ENCODE assay signal across 8 cellular contexts in the genomic region with DNA sequence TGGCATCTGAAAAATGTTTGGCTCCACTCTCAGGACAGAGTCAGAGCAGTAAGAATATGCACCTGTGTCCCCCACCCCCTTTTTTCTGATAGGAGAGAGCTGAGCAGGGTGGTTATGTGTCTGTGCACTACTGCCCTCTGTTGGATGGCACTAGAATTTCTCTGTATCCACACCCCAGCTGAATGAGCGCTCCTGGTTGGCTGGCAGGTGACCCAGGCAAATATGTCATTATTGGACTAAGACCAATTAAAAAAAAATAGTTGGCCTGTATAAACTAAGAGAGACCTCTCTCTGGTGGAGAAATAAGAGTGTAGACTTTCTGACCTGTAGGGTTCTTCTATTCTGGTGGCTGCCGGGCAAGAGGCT.
DNase-seq lines count a peak whose midpoint lies in the region; ATAC-seq and TF ChIP-seq lines count a peak whose summit lies in the region.

No MANE protein-coding gene starts in this region.

- H3K36me3 ChIP-seq in right atrium auricular region (no peaks in the 10 kb centered on the region), esophagus muscularis mucosa (no peaks in the 10 kb centered on the region), neural cell (ENCODE audit: insufficient read depth, low read length) (no peaks in the 10 kb centered on the region)

- H3K27ac ChIP-seq in right atrium auricular region, result no peak overlapping the region
- H3K27ac ChIP-seq in esophagus muscularis mucosa (replicated peaks in 1 of 4), result no peak overlapping the region
- H3K27ac ChIP-seq in neural cell (ENCODE audit: low read length), result no peak overlapping the region

- peaks cover 10% of the 10 kb centered on the region; the same call in 1 of the 2 replicates for H3K27me3 Mint-ChIP-seq in HFFc6 (ENCODE audit: insufficient read depth)

- intact Hi-C loops in Right ventricle myocardium superior (cut with DNase I) (no loop called here), esophagus muscularis mucosa (cut with DNase I) (no loop called here)

- H3K79me2 ChIP-seq in neural cell (replicated peaks; ENCODE audit: insufficient read depth, low read length), result no peaks in the 10 kb centered on the region

- no peaks in the 10 kb centered on the region for H4K20me1 ChIP-seq in neural cell (ENCODE audit: insufficient read depth)

- ATAC-seq in Right ventricle myocardium superior (ENCODE audit: poor library complexity) (peak; percentile 66), SK-N-SH treated with all-trans-retinoic acid at 6 μM for 48 hours (peak; percentile 85)

- H3K9me2 ChIP-seq in neural cell (ENCODE audit: insufficient read depth, low read length), result no peaks in the 10 kb centered on the region

- no peak overlapping the region for H3K4me2 ChIP-seq in neural cell (ENCODE audit: low read length)

- H3K4me1 Mint-ChIP-seq in HFFc6 (ENCODE audit: low read depth), result peaks cover 10% of the 10 kb centered on the region

- TF ChIP-seq CTCF in right atrium auricular region (IDR thresholded peaks at IDR 0.05) (peak in 1 of 2 donors; percentile 62), HFFc6 (IDR thresholded peaks at IDR 0.05) (peak; percentile 78), esophagus muscularis mucosa (IDR thresholded peaks at IDR 0.05) (peak; percentile 13 to 39 (median 14)), neural cell (IDR thresholded peaks at IDR 0.05; ENCODE audit: poor library complexity, severe bottlenecking) (peak; percentile 63)

- no peak for TF ChIP-seq EP300 in esophagus muscularis mucosa (IDR thresholded peaks at IDR 0.05)
- no peak for TF ChIP-seq EP300 in neural cell (conservative IDR thresholded peaks at IDR 0.05; ENCODE audit: poor library complexity, severe bottlenecking)

- DNase-seq in Right ventricle myocardium superior (no peak), right atrium auricular region (ENCODE audit: low spot score) (no peak), HFFc6 (peak; percentile 9), NCI-H128 (lab: John Stamatoyannopoulos, UW; ENCODE audit: unreplicated experiment) (peak; percentile 39), esophagus muscularis mucosa (ENCODE audit: extremely low spot score) (no peak)
- DNase-seq in effector CD4-positive, alpha-beta T cell, result no peak

- H3K4me3 ChIP-seq in right atrium auricular region, result no peak overlapping the region
- no peak overlapping the region for H3K4me3 ChIP-seq in esophagus muscularis mucosa
- H3K4me3 ChIP-seq in neural cell (ENCODE audit: low read length), result no peak overlapping the region

- H3K4me1 ChIP-seq in right atrium auricular region (peaks cover 0 to 7% of the 10 kb centered on the region in 2 donors), esophagus muscularis mucosa (peaks cover 0 to 10% (median 2%) of the 10 kb centered on the region in 4 donors)

- no peak overlapping the region for H3K4me3 Mint-ChIP-seq in HFFc6

- H2AFZ ChIP-seq in neural cell (ENCODE audit: low read depth, low read length), result no peak overlapping the region

- no peaks in the 10 kb centered on the region for H3K27me3 ChIP-seq in right atrium auricular region
- peaks cover 0 to 22% (median 0%) of the 10 kb centered on the region in 4 donors for H3K27me3 ChIP-seq in esophagus muscularis mucosa
- no peaks in the 10 kb centered on the region for H3K27me3 ChIP-seq in neural cell (ENCODE audit: insufficient read depth, low read depth, low read length)

- no peaks in the 10 kb centered on the region for H3K36me3 Mint-ChIP-seq in HFFc6 (ENCODE audit: low read depth)

- H3K9me3 ChIP-seq in right atrium auricular region (no peaks in the 10 kb centered on the region), esophagus muscularis mucosa (no peaks in the 10 kb centered on the region), neural cell (ENCODE audit: low read length) (no peaks in the 10 kb centered on the region)

- H3K27ac Mint-ChIP-seq in HFFc6, result peak overlapping the region; percentile 17; the same call in 1 of the 2 replicates

- TF ChIP-seq POLR2A in esophagus muscularis mucosa (IDR thresholded peaks at IDR 0.05; ENCODE audit: low read depth), result no peak

- no peaks in the 10 kb centered on the region for H3F3A ChIP-seq in neural cell (ENCODE audit: insufficient read depth, low read length, poor library complexity, severe bottlenecking)

- no peaks in the 10 kb centered on the region for H3K9me3 Mint-ChIP-seq in HFFc6

- 49% methylated on average over 2 of the region's 2 CpGs for WGBS in esophagus muscularis mucosa

- peak; percentile 63 for TF ChIP-seq RAD21 in neural cell (conservative IDR thresholded peaks at IDR 0.05)

- H3K9ac ChIP-seq in neural cell (ENCODE audit: low read length), result no peak overlapping the region

TF ChIP-seq in SK-N-SH treated with all-trans-retinoic acid at 6 μM for 48 hours, 23 proteins besides CTCF, POLR2A, EP300 and RAD21 (continues in another document):
- no peak for TF ChIP-seq ZFP3 (CRISPR knock-in tag; IDR thresholded peaks at IDR 0.05)
- no peak for TF ChIP-seq RARB (CRISPR knock-in tag; IDR thresholded peaks at IDR 0.05)
- TF ChIP-seq, protein P1, sequence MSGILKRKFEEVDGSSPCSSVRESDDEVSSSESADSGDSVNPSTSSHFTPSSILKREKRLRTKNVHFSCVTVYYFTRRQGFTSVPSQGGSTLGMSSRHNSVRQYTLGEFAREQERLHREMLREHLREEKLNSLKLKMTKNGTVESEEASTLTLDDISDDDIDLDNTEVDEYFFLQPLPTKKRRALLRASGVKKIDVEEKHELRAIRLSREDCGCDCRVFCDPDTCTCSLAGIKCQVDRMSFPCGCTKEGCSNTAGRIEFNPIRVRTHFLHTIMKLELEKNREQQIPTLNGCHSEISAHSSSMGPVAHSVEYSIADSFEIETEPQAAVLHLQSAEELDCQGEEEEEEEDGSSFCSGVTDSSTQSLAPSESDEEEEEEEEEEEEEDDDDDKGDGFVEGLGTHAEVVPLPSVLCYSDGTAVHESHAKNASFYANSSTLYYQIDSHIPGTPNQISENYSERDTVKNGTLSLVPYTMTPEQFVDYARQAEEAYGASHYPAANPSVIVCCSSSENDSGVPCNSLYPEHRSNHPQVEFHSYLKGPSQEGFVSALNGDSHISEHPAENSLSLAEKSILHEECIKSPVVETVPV (CRISPR knock-in tag; IDR thresholded peaks at IDR 0.05), result no peak
- no peak for TF ChIP-seq TCF4 (CRISPR knock-in tag; IDR thresholded peaks at IDR 0.05; ENCODE audit: borderline replicate concordance)
- TF ChIP-seq, protein P2, sequence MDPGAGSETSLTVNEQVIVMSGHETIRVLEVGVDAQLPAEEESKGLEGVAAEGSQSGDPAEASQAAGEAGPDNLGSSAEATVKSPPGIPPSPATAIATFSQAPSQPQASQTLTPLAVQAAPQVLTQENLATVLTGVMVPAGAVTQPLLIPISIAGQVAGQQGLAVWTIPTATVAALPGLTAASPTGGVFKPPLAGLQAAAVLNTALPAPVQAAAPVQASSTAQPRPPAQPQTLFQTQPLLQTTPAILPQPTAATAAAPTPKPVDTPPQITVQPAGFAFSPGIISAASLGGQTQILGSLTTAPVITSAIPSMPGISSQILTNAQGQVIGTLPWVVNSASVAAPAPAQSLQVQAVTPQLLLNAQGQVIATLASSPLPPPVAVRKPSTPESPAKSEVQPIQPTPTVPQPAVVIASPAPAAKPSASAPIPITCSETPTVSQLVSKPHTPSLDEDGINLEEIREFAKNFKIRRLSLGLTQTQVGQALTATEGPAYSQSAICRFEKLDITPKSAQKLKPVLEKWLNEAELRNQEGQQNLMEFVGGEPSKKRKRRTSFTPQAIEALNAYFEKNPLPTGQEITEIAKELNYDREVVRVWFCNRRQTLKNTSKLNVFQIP (CRISPR knock-in tag; IDR thresholded peaks at IDR 0.05; ENCODE audit: borderline replicate concordance, low read depth), result no peak
- TF ChIP-seq BACH2 (CRISPR knock-in tag; IDR thresholded peaks at IDR 0.05; ENCODE audit: borderline replicate concordance), result no peak
- no peak for TF ChIP-seq ZNF8 (CRISPR knock-in tag; IDR thresholded peaks at IDR 0.05)
- no peak for TF ChIP-seq ARNTL (CRISPR knock-in tag; IDR thresholded peaks at IDR 0.05; ENCODE audit: borderline replicate concordance, low read depth)
- TF ChIP-seq ZFP30 (CRISPR knock-in tag; IDR thresholded peaks at IDR 0.05), result no peak

TF ChIP-seq in neural cell, 6 proteins besides CTCF, POLR2A, EP300 and RAD21:
- TF ChIP-seq SMC3 (conservative IDR thresholded peaks at IDR 0.05; ENCODE audit: poor library complexity), result peak; percentile 59
- TF ChIP-seq EZH2 (IDR thresholded peaks at IDR 0.05; ENCODE audit: borderline replicate concordance, insufficient read depth, low read length, poor library complexity, severe bottlenecking), result no peak

Comparison
In these comparisons a context has a peak if more than half of its experiments do, and no peak if none do; other contexts are left out.
1. DNase-seq: peak in HFFc6 (single experiment) and NCI-H128 (single experiment); none in Right ventricle myocardium superior (single experiment), right atrium auricular region (single experiment), esophagus muscularis mucosa (single experiment) and effector CD4-positive, alpha-beta T cell (single experiment).